Comparison of ENCODE assay signal across 8 cellular contexts in genomic region chr9:131125288-131126058, GRCh38. TPM values are rescaled to one million over a fixed set of nuclear protein-coding genes. Genes with fewer than 3 reads are reported as not detected.
A peak's percentile ranks its signal among the peaks of the same experiment; 100 is the strongest.
DNase-seq lines count a peak whose midpoint lies in the region; ATAC-seq, FAIRE-seq and TF ChIP-seq lines count a peak whose summit lies in the region.

TSS of gene NUP214 (plus strand) at chr9:131125586. CDS start at chr9:131125705, 119 bp downstream.

- BruUV-seq in HepG2 (replicated peaks; lab: Mats Ljungman, UMichigan), result TSS peak; percentile 64

- no peaks in the 10 kb centered on the region for H3K9me3 ChIP-seq in HepG2 (ENCODE audit: low read length)

- peak; percentile 88 for ATAC-seq in GM19395 (IDR thresholded peaks at IDR 0.05; ENCODE audit: unreplicated experiment)
- peak; percentile 90 for ATAC-seq in HG03565 (IDR thresholded peaks at IDR 0.05; ENCODE audit: unreplicated experiment)
- peak; percentile 96 for ATAC-seq in HepG2

- TF ChIP-seq POLR2A in HepG2 (IDR thresholded peaks at IDR 0.05; ENCODE audit: insufficient read depth in 1 of 2, low read depth in 2 of 2, low read length in 2 of 2), result peak; percentile 92 to 95

- H3K79me2 ChIP-seq in HepG2 (ENCODE audit: insufficient read depth, low read length), result peaks cover 27% of the 10 kb centered on the region

- FAIRE-seq in HepG2 (lab: Jason Lieb, UNC), result peak; percentile 67

- peak within 1 kb of the TSS; percentile 82 to 98 (median 96) for H3K4me3 ChIP-seq in HepG2 (replicated peaks in 1 of 3; ENCODE audit: insufficient read depth in 1 of 3, low read depth in 2 of 3, low read length in 3 of 3)

- intact Hi-C loops in HepG2 (cut with micrococcal nuclease; ENCODE audit: unreplicated experiment), result loop anchor here (2.0 kb wide), 1 partner anchor 67 kb away; no protein-coding TSS in a partner anchor

- H3K9ac ChIP-seq in HepG2 (ENCODE audit: insufficient read depth, low read depth, low read length), result peak within 1 kb of the TSS; percentile 95

- TF ChIP-seq EP300 in HepG2 (IDR thresholded peaks at IDR 0.05; ENCODE audit: low read depth in 2 of 2, low read length in 2 of 2) (peak in 1 of 2 experiments; percentile 55; a peak in 2 of 4 replicates), HepG2 (CRISPR knock-in tag; IDR thresholded peaks at IDR 0.05; ENCODE audit: borderline replicate concordance) (peak; percentile 26; the same call in 1 of the 2 replicates)

- CTCF ChIA-PET in HepG2 (lab: Yijun Ruan, JAX; ENCODE audit: low intra/inter-chr PET ratio, low total read pairs), result no interaction called here

- H2AFZ ChIP-seq in HepG2 (ENCODE audit: low read length), result no peak within 1 kb of the TSS

- WGBS in HepG2 (ENCODE audit: low lambda C conversion rate), result under 1% methylated on average over 46 of the region's 61 CpGs

- in situ Hi-C loops in HepG2 (cut with HindIII; ENCODE audit: extremely low pct_ligation_motif_present, low pct_unique_long_range_greater_than_20kb), result no loop called here

- peaks cover 59% of the 10 kb centered on the region for H3K4me1 ChIP-seq in HepG2 (ENCODE audit: insufficient read depth, low read length)

- peak within 1 kb of the TSS; percentile 88 for H3K27ac ChIP-seq in C4-2B
- peak within 1 kb of the TSS; percentile 94 for H3K27ac ChIP-seq in HepG2 (ENCODE audit: extremely low read length, insufficient read depth, low read length)

- H3K27me3 ChIP-seq in HepG2 (ENCODE audit: control insufficient read depth in 1 of 2, insufficient read depth in 2 of 2, low read length in 2 of 2), result peaks cover 0 to 6% of the 10 kb centered on the region in 2 experiments; a peak in 1 of 5 replicates

- peak; percentile 39; the same call in 1 of the 2 replicates for TF ChIP-seq RAD21 in HepG2 (CRISPR knock-in tag; IDR thresholded peaks at IDR 0.05)

- no peak for TF ChIP-seq CTCF in C4-2B (conservative IDR thresholded peaks at IDR 0.05)
- TF ChIP-seq CTCF in HepG2 (CRISPR knock-in tag; IDR thresholded peaks at IDR 0.05), result peak; percentile 29

- H4K20me1 ChIP-seq in HepG2 (ENCODE audit: insufficient read depth, low read length), result no peaks in the 10 kb centered on the region

- H3K36me3 ChIP-seq in HepG2 (replicated peaks in 1 of 2; ENCODE audit: control insufficient read depth in 1 of 2, insufficient read depth in 2 of 2, low read length in 2 of 2), result peaks cover 10 to 39% of the 10 kb centered on the region in 2 experiments; a peak in 4 of 5 replicates

- POLR2A ChIA-PET in HepG2 (lab: Yijun Ruan, JAX), result interaction anchor here (0.6 to 2.5 kb wide), 8 partner anchors 10 to 248 kb away, joined by 3 to 19 read pairs (median 4); partner anchors contain the start of gene AIF1L

- H3K4me2 ChIP-seq in HepG2 (ENCODE audit: low read depth, low read length), result peak within 1 kb of the TSS; percentile 96

- DNase-seq in NCI-H774 (lab: John Stamatoyannopoulos, UW), result peak; percentile 99
- peak; percentile 100 for DNase-seq in activated CD4-positive, alpha-beta T cell treated with anti-CD3 and anti-CD28 coated beads, Interleukin-2, amount 50 U/mL, for 48 hours
- peak; percentile 95 to 98 for DNase-seq in dermis microvascular lymphatic vessel endothelial cell (ENCODE audit: low read depth in 2 of 2)
- DNase-seq in HepG2 (ENCODE audit: low spot score), result peak; percentile 92
- peak; percentile 100 for DNase-seq in stimulated activated CD4-positive, alpha-beta T cell treated with anti-CD3 and anti-CD28 coated beads, Interleukin-4, amount 100 ng/mL, for 1 hour

TF ChIP-seq in HepG2, 621 proteins besides CTCF, POLR2A, EP300 and RAD21 (continues in another document):
- 0 out of 2 replicates have a peak, but pooled peaks have one; percentile 72 for TF ChIP-seq ZNF225 (CRISPR knock-in tag; IDR thresholded peaks at IDR 0.05)
- TF ChIP-seq SMARCE1 (IDR thresholded peaks at IDR 0.05; ENCODE audit: borderline replicate concordance), result no peak
- TF ChIP-seq ZFP82 (CRISPR knock-in tag; IDR thresholded peaks at IDR 0.05; ENCODE audit: borderline replicate concordance), result peak; percentile 63; the same call in 1 of the 2 replicates
- TF ChIP-seq CBX1 (IDR thresholded peaks at IDR 0.05; ENCODE audit: low read depth), result peak; percentile 97
- 0 out of 2 replicates have a peak, but pooled peaks have one; percentile 32 for TF ChIP-seq CEBPG (CRISPR knock-in tag; IDR thresholded peaks at IDR 0.05)
- no peak for TF ChIP-seq SETDB1 (CRISPR knock-in tag; IDR thresholded peaks at IDR 0.05; ENCODE audit: borderline replicate concordance)
- TF ChIP-seq HDAC6 (IDR thresholded peaks at IDR 0.05; ENCODE audit: low read depth, low read length), result no peak
- no peak for TF ChIP-seq ZNF407 (CRISPR knock-in tag; IDR thresholded peaks at IDR 0.05; ENCODE audit: not compliant biosample characterization)
- TF ChIP-seq ZNF530 (CRISPR knock-in tag; IDR thresholded peaks at IDR 0.05; ENCODE audit: low read depth), result no peak
- peak; percentile 86 for TF ChIP-seq ZNF777 (CRISPR knock-in tag; IDR thresholded peaks at IDR 0.05)

RNA-seq across cellular contexts. Expression of gene NUP214, which starts in this region (rescaled TPM):
- total RNA-seq in dermis microvascular lymphatic vessel endothelial cell (7.6 and 10.2 TPM in 2 replicates), HepG2 (2016; rRNA removed; fragmentation: Illumina TruSeq; extraction: Trizol) (16.0 and 30.5 TPM in 2 replicates)
- total RNA-seq in HepG2 (2016; cell fraction: cytosol; rRNA removed; fragmentation: Illumina TruSeq; extraction: Trizol; ENCODE audit: low read depth), result 12.8 and 14.4 TPM in 2 replicates
- total RNA-seq in HepG2 (2016; cell fraction: insoluble cytoplasmic fraction; rRNA removed; fragmentation: Illumina TruSeq; extraction: Trizol), result 14.2 and 21.5 TPM in 2 replicates
- 16.6 and 17.1 TPM in 2 replicates for total RNA-seq in HepG2 (2016; cell fraction: membrane; rRNA removed; fragmentation: Illumina TruSeq; extraction: Trizol)
- total RNA-seq in HepG2 (2016; cell fraction: nucleus; rRNA removed; fragmentation: Illumina TruSeq; extraction: Trizol), result 42.9 and 48.9 TPM in 2 replicates
- polyA plus RNA-seq in HepG2 (2011; rRNA removed), result 8.4 and 9.4 TPM in 2 replicates
- 5.4 and 5.8 TPM in 2 replicates for polyA plus RNA-seq in HepG2 (2011; cell fraction: cytosol; rRNA removed)
- 22.0 and 28.1 TPM in 2 replicates for polyA plus RNA-seq in HepG2 (2011; cell fraction: nucleus; rRNA removed)
- 12.2 and 18.8 TPM in 2 replicates for polyA plus RNA-seq in HepG2 (2012)
- polyA plus RNA-seq in HepG2 (2016; cell fraction: cytosol; fragmentation: Illumina TruSeq; extraction: Trizol; ENCODE audit: low read depth), result 6.8 and 7.2 TPM in 2 replicates
- 27.0 TPM in 2 replicates for polyA plus RNA-seq in HepG2 (2016; cell fraction: insoluble cytoplasmic fraction; fragmentation: Illumina TruSeq; extraction: Trizol; ENCODE audit: low read depth)
- polyA plus RNA-seq in HepG2 (2016; cell fraction: membrane; fragmentation: Illumina TruSeq; extraction: Trizol; ENCODE audit: low read depth), result 6.4 and 9.3 TPM in 2 replicates
- polyA plus RNA-seq in HepG2 (2016; cell fraction: nucleus; fragmentation: Illumina TruSeq; extraction: Trizol; ENCODE audit: insufficient read depth, low read depth), result 38.4 and 46.4 TPM in 2 replicates
- polyA minus RNA-seq in HepG2 (2011; rRNA and poly(A)+ RNA removed; ENCODE audit: low replicate concordance), result 35.2 and 116 TPM in 2 replicates
- polyA minus RNA-seq in HepG2 (2011; cell fraction: cytosol; rRNA and poly(A)+ RNA removed), result 12.6 and 17.9 TPM in 2 replicates
- 52.3 and 53.4 TPM in 2 replicates for polyA minus RNA-seq in HepG2 (2011; cell fraction: nucleus; rRNA and poly(A)+ RNA removed)

Comparison
In these comparisons a context has a peak if more than half of its experiments do, and no peak if none do; other contexts are left out.
1. Peak in every context shown above with its lines: DNase-seq, ATAC-seq, H3K4me3 ChIP-seq and H3K27ac ChIP-seq.